ENCODE assay signal across 1 cellular context in the genomic region with DNA sequence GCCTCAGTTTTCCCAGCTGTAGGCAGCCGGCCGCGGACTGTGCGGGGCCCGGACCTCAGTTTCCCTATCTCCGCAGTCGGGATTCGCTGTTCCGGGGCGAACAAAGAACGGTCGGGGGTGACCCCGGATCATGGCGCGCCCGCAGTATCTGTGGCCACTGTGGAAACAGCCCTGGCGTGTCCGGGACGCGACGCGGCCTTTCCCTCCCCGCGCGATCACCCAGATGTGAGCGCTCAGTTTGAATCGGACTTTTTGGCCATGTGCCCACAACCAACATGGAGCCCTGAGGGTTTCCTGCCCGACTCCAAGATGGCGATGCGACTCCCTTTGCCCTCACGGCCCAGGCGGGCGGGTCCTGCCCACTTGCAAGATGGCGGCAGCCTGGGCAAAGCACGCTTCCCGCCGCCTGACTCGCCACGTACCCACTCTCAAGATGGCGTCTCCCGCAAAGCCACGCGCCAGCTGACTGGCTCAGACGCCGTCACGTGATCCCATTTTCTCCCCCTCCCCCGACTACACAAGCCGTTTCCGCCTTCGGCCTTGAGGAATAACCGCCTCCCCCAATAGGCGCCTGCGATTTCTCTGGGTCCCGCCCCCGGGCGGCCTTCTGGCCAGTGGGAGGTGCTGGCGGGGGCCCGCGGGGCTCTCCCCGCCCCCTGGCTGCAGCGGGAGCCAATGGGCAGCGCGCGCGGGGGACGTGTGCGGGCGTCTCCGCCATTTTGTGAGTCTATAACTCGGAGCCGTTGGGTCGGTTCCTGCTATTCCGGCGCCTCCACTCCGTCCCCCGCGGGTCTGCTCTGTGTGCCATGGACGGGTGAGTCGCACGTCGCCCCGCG.
TF ChIP-seq lines count a peak whose summit lies in the region.

Gene PTBP1, plus strand, starts transcription at position 761 of the 836 bp plus-strand sequence. Its CDS starts 46 bp downstream, at position 807.

TF ChIP-seq in liver, 16 proteins besides CTCF, POLR2A, EP300 and RAD21 (continued from another document):
- TF ChIP-seq EGR1 (IDR thresholded peaks at IDR 0.05; ENCODE audit: low read depth in 2 of 2), result peak; percentile 70 to 78
- TF ChIP-seq HNF4A (conservative IDR thresholded peaks at IDR 0.05), result peak; percentile 22 to 37
- peak; percentile 8 for TF ChIP-seq FOXA1 (IDR thresholded peaks at IDR 0.05)
- TF ChIP-seq SP1 (IDR thresholded peaks at IDR 0.05), result peak; percentile 92
- TF ChIP-seq, protein P1, sequence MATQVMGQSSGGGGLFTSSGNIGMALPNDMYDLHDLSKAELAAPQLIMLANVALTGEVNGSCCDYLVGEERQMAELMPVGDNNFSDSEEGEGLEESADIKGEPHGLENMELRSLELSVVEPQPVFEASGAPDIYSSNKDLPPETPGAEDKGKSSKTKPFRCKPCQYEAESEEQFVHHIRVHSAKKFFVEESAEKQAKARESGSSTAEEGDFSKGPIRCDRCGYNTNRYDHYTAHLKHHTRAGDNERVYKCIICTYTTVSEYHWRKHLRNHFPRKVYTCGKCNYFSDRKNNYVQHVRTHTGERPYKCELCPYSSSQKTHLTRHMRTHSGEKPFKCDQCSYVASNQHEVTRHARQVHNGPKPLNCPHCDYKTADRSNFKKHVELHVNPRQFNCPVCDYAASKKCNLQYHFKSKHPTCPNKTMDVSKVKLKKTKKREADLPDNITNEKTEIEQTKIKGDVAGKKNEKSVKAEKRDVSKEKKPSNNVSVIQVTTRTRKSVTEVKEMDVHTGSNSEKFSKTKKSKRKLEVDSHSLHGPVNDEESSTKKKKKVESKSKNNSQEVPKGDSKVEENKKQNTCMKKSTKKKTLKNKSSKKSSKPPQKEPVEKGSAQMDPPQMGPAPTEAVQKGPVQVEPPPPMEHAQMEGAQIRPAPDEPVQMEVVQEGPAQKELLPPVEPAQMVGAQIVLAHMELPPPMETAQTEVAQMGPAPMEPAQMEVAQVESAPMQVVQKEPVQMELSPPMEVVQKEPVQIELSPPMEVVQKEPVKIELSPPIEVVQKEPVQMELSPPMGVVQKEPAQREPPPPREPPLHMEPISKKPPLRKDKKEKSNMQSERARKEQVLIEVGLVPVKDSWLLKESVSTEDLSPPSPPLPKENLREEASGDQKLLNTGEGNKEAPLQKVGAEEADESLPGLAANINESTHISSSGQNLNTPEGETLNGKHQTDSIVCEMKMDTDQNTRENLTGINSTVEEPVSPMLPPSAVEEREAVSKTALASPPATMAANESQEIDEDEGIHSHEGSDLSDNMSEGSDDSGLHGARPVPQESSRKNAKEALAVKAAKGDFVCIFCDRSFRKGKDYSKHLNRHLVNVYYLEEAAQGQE (IDR thresholded peaks at IDR 0.05), result no peak
- TF ChIP-seq FOXA2 (IDR thresholded peaks at IDR 0.05), result no peak
- peak; percentile 98 for TF ChIP-seq MAX (IDR thresholded peaks at IDR 0.05)
- TF ChIP-seq TAF1 (conservative IDR thresholded peaks at IDR 0.05), result no peak
- TF ChIP-seq NR2F2 (IDR thresholded peaks at IDR 0.05), result peak; percentile 62
